ENCODE assay signal across 21 cellular contexts in the genomic region with DNA sequence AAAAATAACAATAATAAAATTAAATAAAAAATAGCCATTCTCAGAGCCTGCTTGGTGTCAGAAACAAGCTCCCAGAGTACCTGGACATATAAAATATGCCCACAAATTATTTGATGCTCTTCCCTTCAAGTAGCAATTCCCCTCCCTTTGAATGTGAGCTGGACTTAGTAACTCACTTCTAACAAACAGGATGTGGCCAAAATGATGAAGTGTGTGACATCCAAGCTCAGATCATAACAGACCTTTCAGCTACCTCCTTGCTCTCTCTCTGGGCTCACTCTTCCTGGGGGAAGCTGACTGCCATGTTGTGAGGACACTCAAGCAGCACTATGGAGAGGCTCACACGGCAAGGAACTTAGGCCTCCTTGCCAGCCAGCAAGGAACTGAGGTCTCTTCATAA.
DNase-seq lines count a peak whose midpoint lies in the region; ATAC-seq lines count a peak whose summit lies in the region.
"Had no signal": no experiment of that assay in that cellular context is flagged by ENCODE, and none has a peak within 500 bp of the region (broad histone marks: within the 10 kb centered on the region; RNA-seq: fewer than 3 reads in every experiment).

No MANE protein-coding gene starts in this region.

- H4K12ac ChIP-seq in trophoblast cell (ENCODE audit: low read depth, low read length) = no peak overlapping the region

- no peaks in the 10 kb centered on the region for H3K79me2 ChIP-seq in trophoblast cell (ENCODE audit: control insufficient read depth, insufficient read depth, low read length, poor library complexity)

- H2AFZ ChIP-seq in trophoblast cell (ENCODE audit: insufficient read depth, low read length, poor library complexity) = no peak overlapping the region

- DNase-seq in ELR (ENCODE audit: low read depth) = peak; percentile 60
- peak; percentile 59 for DNase-seq in HT1080 (ENCODE audit: low read depth)
- DNase-seq in amniotic epithelial cell (ENCODE audit: low read depth) = peak; percentile 17
- DNase-seq in trophoblast cell = no peak
- no peak for DNase-seq in occipital lobe (lab: John Stamatoyannopoulos, UW)
- DNase-seq in NCI-H2107 (lab: John Stamatoyannopoulos, UW) = no peak
- DNase-seq: 8988T; ACHN; AML-193; BE2C; CD4-positive, alpha-beta T cell; CD8-positive, alpha-beta memory T cell; DMS 273 treated with DMSO at 0.1 percent for 48 hours; DMS79; EL; GF-D8; GOT3 had no signal

- no CpG with 5 or more reads among the region's 1 CpG for WGBS in trophoblast cell (ENCODE audit: extremely low coverage, insufficient coverage, insufficient read length)

- H3K4me2 ChIP-seq in trophoblast cell (ENCODE audit: low read length) = no peak overlapping the region
- H3K4me2 ChIP-seq: A549; BLaER1 treated with 17β-estradiol and CSF1 and Interleukin-3, amounts not matched to agents 10 nM and 100 nM had no signal

- H3K9ac ChIP-seq in trophoblast cell (ENCODE audit: low read length) = no peak overlapping the region
- H3K9ac ChIP-seq: BLaER1 treated with 17β-estradiol and CSF1 and Interleukin-3, amounts not matched to agents 10 nM and 100 nM had no signal

- H3K9me3 ChIP-seq in trophoblast cell (ENCODE audit: insufficient read depth, low read depth, low read length) = no peaks in the 10 kb centered on the region
- H3K9me3 ChIP-seq: BE2C, HAP-1 had no signal

- no peak for ATAC-seq in HG02870 (IDR thresholded peaks at IDR 0.05; ENCODE audit: unreplicated experiment)
- ATAC-seq: A549 had no signal

- peaks cover 2% of the 10 kb centered on the region for H3K79me1 ChIP-seq in trophoblast cell (ENCODE audit: low read length)

- H4K8ac ChIP-seq in trophoblast cell (ENCODE audit: low read depth, low read length) = no peak overlapping the region

- H3K23ac ChIP-seq in trophoblast cell (ENCODE audit: low read length) = no peak overlapping the region

- H3K4ac ChIP-seq in trophoblast cell (ENCODE audit: low read depth, low read length) = no peak overlapping the region

- H4K91ac ChIP-seq in trophoblast cell (ENCODE audit: low read depth, low read length) = no peak overlapping the region

- H3K4me1 ChIP-seq in trophoblast cell (ENCODE audit: control insufficient read depth in 1 of 2, insufficient read depth in 2 of 2, low read length in 2 of 2) = no peaks in the 10 kb centered on the region
- H3K4me1 ChIP-seq: A549, BE2C, HAP-1 had no signal

- peak overlapping the region; percentile 43 for H2BK12ac ChIP-seq in trophoblast cell (ENCODE audit: low read length)

- no peaks in the 10 kb centered on the region for H3K27me3 ChIP-seq in trophoblast cell (ENCODE audit: insufficient read depth, low read length)
- H3K27me3 ChIP-seq: BE2C; BLaER1 treated with 17β-estradiol and CSF1 and Interleukin-3, amounts not matched to agents 10 nM and 100 nM had no signal

- H3K36me3 ChIP-seq in trophoblast cell (ENCODE audit: control insufficient read depth in 1 of 2, insufficient read depth in 2 of 2, low read length in 2 of 2) = no peaks in the 10 kb centered on the region
- H3K36me3 ChIP-seq: BE2C; BLaER1 treated with 17β-estradiol and CSF1 and Interleukin-3, amounts not matched to agents 10 nM and 100 nM; HAP-1 had no signal

- H3K14ac ChIP-seq in trophoblast cell (ENCODE audit: low read length) = no peak overlapping the region

- H3K18ac ChIP-seq in trophoblast cell (ENCODE audit: low read length) = no peak overlapping the region

- H3K4me3 ChIP-seq in trophoblast cell (ENCODE audit: low read depth, low read length) = no peak overlapping the region
- H3K4me3 ChIP-seq: A549; BLaER1 treated with 17β-estradiol and CSF1 and Interleukin-3, amounts not matched to agents 10 nM and 100 nM; HAP-1 had no signal

- no peak overlapping the region for H3K27ac ChIP-seq in trophoblast cell (ENCODE audit: low read depth, low read length)
- H3K27ac ChIP-seq: A549; BLaER1 treated with 17β-estradiol and CSF1 and Interleukin-3, amounts not matched to agents 10 nM and 100 nM had no signal

- no peak overlapping the region for H2BK5ac ChIP-seq in trophoblast cell (ENCODE audit: low read depth, low read length, poor library complexity)

- no peak overlapping the region for H2AK5ac ChIP-seq in trophoblast cell (ENCODE audit: low read length)

- H2BK120ac ChIP-seq in trophoblast cell (ENCODE audit: insufficient read depth, low read length, poor library complexity) = no peak overlapping the region

Comparison
In these comparisons a context has a peak if more than half of its experiments do, and no peak if none do; other contexts are left out.
1. DNase-seq: peak in ELR (single experiment), HT1080 (single experiment) and amniotic epithelial cell (single experiment); none in trophoblast cell (0 of 2), occipital lobe (single experiment) and NCI-H2107 (single experiment).